ENCODE assay signal across 14 cellular contexts in genomic region chr14:92952497-92953298, GRCh38. TPM values are rescaled to one million over a fixed set of nuclear protein-coding genes. Genes with fewer than 3 reads are reported as not detected.
A peak's percentile ranks its signal among the peaks of the same experiment; 100 is the strongest.
DNase-seq lines count a peak whose midpoint lies in the region; ATAC-seq, FAIRE-seq and TF ChIP-seq lines count a peak whose summit lies in the region.
"Had no signal": no experiment of that assay in that cellular context is flagged by ENCODE, and none has a peak within 500 bp of the region (broad histone marks: within the 10 kb centered on the region; RNA-seq: fewer than 3 reads in every experiment).

No MANE protein-coding gene starts in this region.

- H3K9me3 ChIP-seq in HEK293 (ENCODE audit: control insufficient read depth, insufficient read depth, low read depth, low read length) = no peaks in the 10 kb centered on the region
- no peaks in the 10 kb centered on the region for H3K9me3 ChIP-seq in kidney (ENCODE audit: control insufficient read depth in 1 of 2, low read length in 2 of 2)
- H3K9me3 ChIP-seq in subcutaneous abdominal adipose tissue (ENCODE audit: control insufficient read depth in 5 of 5, low read length in 5 of 5) = no peaks in the 10 kb centered on the region

- H3K4me3 ChIP-seq in HEK293 (ENCODE audit: low read depth, low read length) (no peak overlapping the region), kidney (ENCODE audit: low read length in 2 of 2) (no peak overlapping the region), subcutaneous abdominal adipose tissue (ENCODE audit: low read depth in 1 of 5, low read length in 5 of 5) (no peak overlapping the region)

- H3K4me1 ChIP-seq in HEK293 (ENCODE audit: control insufficient read depth, insufficient read depth, low read length) (no peaks in the 10 kb centered on the region), kidney (ENCODE audit: control insufficient read depth in 1 of 2, insufficient read depth in 1 of 2, low read depth in 1 of 2, low read length in 2 of 2) (peaks cover 0 to 2% of the 10 kb centered on the region in 2 donors), subcutaneous abdominal adipose tissue (ENCODE audit: control insufficient read depth in 5 of 5, insufficient read depth in 5 of 5, low read length in 5 of 5) (peaks cover 4 to 34% (median 25%) of the 10 kb centered on the region in 5 donors)

- FAIRE-seq in kidney (lab: Jason Lieb, UNC) = no peak
- FAIRE-seq: urothelium cell line had no signal

- H3K9ac ChIP-seq in kidney (ENCODE audit: low read length in 2 of 2) (no peak overlapping the region), subcutaneous abdominal adipose tissue (ENCODE audit: low read length in 5 of 5) (peak overlapping the region in 1 of 5 donors; percentile 8)

- TF ChIP-seq CTCF in HEK293 (tag by site-specific recombination; IDR thresholded peaks at IDR 0.05) (no peak), kidney (IDR thresholded peaks at IDR 0.05; ENCODE audit: borderline replicate concordance, extremely low read depth, insufficient read depth) (no peak)

- no peaks in the 10 kb centered on the region for H3K27me3 ChIP-seq in subcutaneous abdominal adipose tissue (ENCODE audit: control insufficient read depth in 5 of 5, insufficient read depth in 4 of 5, low read length in 5 of 5)

- CTCF ChIA-PET in HEK293 (lab: Yijun Ruan, JAX) = interaction anchor here (0.6 to 2.1 kb wide), 27 partner anchors 13 to 1561 kb away, joined by 3 to 19 read pairs (median 4); partner anchors contain the start of genes GON7, ITPK1 and UBR7

- POLR2A ChIA-PET in HEK293 (lab: Yijun Ruan, JAX) = interaction anchor here (1.1 kb wide), 1 partner anchor 187 kb away, joined by 3 read pairs; no protein-coding TSS in a partner anchor

- H3K27ac ChIP-seq in HEK293 (ENCODE audit: extremely low read depth, low read depth, low read length) (no peak overlapping the region), cingulate gyrus (ENCODE audit: low read depth, low read length) (peak overlapping the region; percentile 76), kidney (ENCODE audit: low read depth in 2 of 2, low read length in 2 of 2) (no peak overlapping the region), subcutaneous abdominal adipose tissue (ENCODE audit: low read depth, low read length) (peak overlapping the region; percentile 62)

- H3K36me3 ChIP-seq in HEK293 (ENCODE audit: control insufficient read depth in 2 of 2, insufficient read depth in 1 of 2, low read length in 2 of 2) = peaks cover 4 to 33% of the 10 kb centered on the region in 2 experiments; a peak in 2 of 3 replicates
- H3K36me3 ChIP-seq in kidney (ENCODE audit: control insufficient read depth in 1 of 2, insufficient read depth in 2 of 2, low read length in 2 of 2) = peaks cover 25 to 42% of the 10 kb centered on the region in 2 donors
- peaks cover 0 to 73% (median 56%) of the 10 kb centered on the region in 5 donors for H3K36me3 ChIP-seq in subcutaneous abdominal adipose tissue (ENCODE audit: control insufficient read depth in 5 of 5, insufficient read depth in 5 of 5, low read length in 5 of 5)

- ATAC-seq in GM21528 (IDR thresholded peaks at IDR 0.05; ENCODE audit: low FRiP score, unreplicated experiment) = no peak

- DNase-seq in kidney (peak; percentile 54), GDM1 (lab: John Stamatoyannopoulos, UW) (no peak), NCI-H2227 (lab: John Stamatoyannopoulos, UW; ENCODE audit: unreplicated experiment) (no peak), glomerular visceral epithelial cell (ENCODE audit: extremely low spot score) (no peak)

- intact Hi-C loops in kidney (cut with DNase I) = loop anchor here (10.0 kb wide), 1 partner anchor 182 kb away; no protein-coding TSS in a partner anchor

TF ChIP-seq in HEK293, 187 proteins besides CTCF, POLR2A, EP300 and RAD21:
- no peak for TF ChIP-seq YY2 (tag by site-specific recombination; IDR thresholded peaks at IDR 0.05)
- 0 out of 2 replicates have a peak, but pooled peaks have one; percentile 3 for TF ChIP-seq PATZ1 (tag by site-specific recombination; IDR thresholded peaks at IDR 0.05)
- TF ChIP-seq MZF1 (tag by site-specific recombination; IDR thresholded peaks at IDR 0.05; ENCODE audit: borderline replicate concordance) = no peak
- TF ChIP-seq ZNF2 (tag by site-specific recombination; IDR thresholded peaks at IDR 0.05) = no peak
- no peak for TF ChIP-seq ZNF202 (tag by site-specific recombination; IDR thresholded peaks at IDR 0.05; ENCODE audit: borderline replicate concordance)
- TF ChIP-seq ZNF362 (tag by site-specific recombination; IDR thresholded peaks at IDR 0.05) = no peak
- no peak for TF ChIP-seq ZNF24 (tag by site-specific recombination; IDR thresholded peaks at IDR 0.05)
- no peak for TF ChIP-seq ZNF514 (tag by site-specific recombination; IDR thresholded peaks at IDR 0.05)

RNA-seq across cellular contexts. Expression of gene CHGA, which starts 29.7 kb away (rescaled TPM):
- 0.38 TPM for total RNA-seq in kidney
- polyA plus RNA-seq in kidney (ENCODE audit: insufficient read depth, low read depth, low replicate concordance) = 6.6 TPM
- total RNA-seq: activated CD4-positive, alpha-beta T cell treated with anti-CD3 and anti-CD28 coated beads, Interleukin-2, amount 10 ng/mL, durations not matched to agents 24 days and 14 days; CD8-positive, alpha-beta memory T cell; natural killer cell treated with Interleukin-12 subunit alpha and Interleukin-12 subunit beta and Interleukin-15 and Interleukin-18, amount 100 ng/mL, for 72 hours; pulmonary artery endothelial cell; RPMI7951 had no signal
- polyA plus RNA-seq: CD8-positive, alpha-beta memory T cell had no signal

Comparison
In these comparisons a context has a peak if more than half of its experiments do, and no peak if none do; other contexts are left out.
1. H3K27ac ChIP-seq: peak in cingulate gyrus (single experiment) and subcutaneous abdominal adipose tissue (single experiment); none in HEK293 (single experiment) and kidney (0 of 2).